9 cellular contexts compared by ENCODE assay signal in the genomic region with DNA sequence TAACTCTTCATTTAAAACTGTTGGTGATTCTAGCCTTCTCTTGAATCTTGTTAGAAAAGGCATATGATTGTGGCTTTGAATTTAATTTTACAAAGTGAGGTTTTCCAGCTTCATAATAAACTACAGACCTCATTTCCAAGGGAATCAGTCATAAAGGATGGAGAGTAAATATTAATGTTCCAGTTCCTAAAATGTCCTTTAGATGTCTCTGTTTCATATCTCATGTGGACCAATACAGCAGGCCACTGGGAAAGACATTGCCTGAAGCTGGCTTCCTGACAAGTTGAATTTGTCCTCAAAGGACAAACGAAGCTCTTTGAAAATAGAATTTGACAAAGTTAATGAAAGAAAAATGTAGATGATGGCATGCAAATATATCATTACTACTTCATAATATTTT.
DNase-seq lines count a peak whose midpoint lies in the region; ATAC-seq and TF ChIP-seq lines count a peak whose summit lies in the region.
"Had no signal": no experiment of that assay in that cellular context is flagged by ENCODE, and none has a peak within 500 bp of the region (broad histone marks: within the 10 kb centered on the region; RNA-seq: fewer than 3 reads in every experiment).

No MANE protein-coding gene starts in this region.

- H3K27ac Mint-ChIP-seq in neural crest cell (ENCODE audit: unreplicated experiment) = no peak overlapping the region
- H3K27ac Mint-ChIP-seq: immature natural killer cell had no signal

- no peaks in the 10 kb centered on the region for H4K20me1 ChIP-seq in DOHH2 (ENCODE audit: control insufficient read depth, insufficient read depth, low read depth, low read length)

- DNase-seq in OCI-M1 (lab: John Stamatoyannopoulos, UW) = peak; percentile 83
- DNase-seq in epithelial cell of proximal tubule (ENCODE audit: low read depth) = no peak
- no peak for DNase-seq in neural crest cell (ENCODE audit: low read depth, low spot score)
- no peak for DNase-seq in activated CD8-positive, alpha-beta memory T cell treated with anti-CD3 and anti-CD28 coated beads, Interleukin-2, amount 50 U/mL, for 48 hours
- no peak for DNase-seq in stimulated activated CD4-positive, alpha-beta T cell treated with anti-CD3 and anti-CD28 coated beads, Interleukin-15, amount 100 ng/mL, for 24 hours

- H3F3A ChIP-seq in DOHH2 (ENCODE audit: control insufficient read depth, insufficient read depth) = no peaks in the 10 kb centered on the region

- H3K4me1 ChIP-seq in DOHH2 (ENCODE audit: control insufficient read depth, low read length) = no peaks in the 10 kb centered on the region

- H3K9me2 ChIP-seq in DOHH2 (replicated peaks; ENCODE audit: control insufficient read depth, low read length) = no peaks in the 10 kb centered on the region

- H3K4me3 ChIP-seq in DOHH2 (ENCODE audit: low read length) (no peak overlapping the region), epithelial cell of proximal tubule (ENCODE audit: low read depth, low read length) (no peak overlapping the region)

- H3K27me3 Mint-ChIP-seq in neural crest cell (ENCODE audit: low read depth) = no peaks in the 10 kb centered on the region

- H3K79me2 ChIP-seq in DOHH2 (ENCODE audit: control insufficient read depth, low read length) = no peaks in the 10 kb centered on the region

- 0 out of 2 replicates have a peak, but pooled peaks cover under 1% of the 10 kb centered on the region for H3K27me3 ChIP-seq in DOHH2 (ENCODE audit: control insufficient read depth, low read length)

- H3K4me2 ChIP-seq in DOHH2 (ENCODE audit: low read length) = no peak overlapping the region

- ATAC-seq in HG02870 (IDR thresholded peaks at IDR 0.05; ENCODE audit: unreplicated experiment) (peak; percentile 50), HG03457 (IDR thresholded peaks at IDR 0.05; ENCODE audit: unreplicated experiment) (no peak)

- no peaks in the 10 kb centered on the region for H3K36me3 ChIP-seq in DOHH2 (ENCODE audit: control insufficient read depth, low read length)

- no peak overlapping the region for H3K4me3 Mint-ChIP-seq in neural crest cell
- H3K4me3 Mint-ChIP-seq: immature natural killer cell had no signal

- no peaks in the 10 kb centered on the region for H3K9me3 ChIP-seq in DOHH2 (ENCODE audit: control insufficient read depth, insufficient read depth, low read length)

- TF ChIP-seq CTCF in DOHH2 (IDR thresholded peaks at IDR 0.05; ENCODE audit: low read depth, low read length, poor library complexity, severe bottlenecking) (peak; percentile 51), epithelial cell of proximal tubule (conservative IDR thresholded peaks at IDR 0.05; ENCODE audit: low read depth, low read length) (peak; percentile 62), neural crest cell (conservative IDR thresholded peaks at IDR 0.05) (peak; percentile 67)

- no peak overlapping the region for H3K27ac ChIP-seq in DOHH2 (ENCODE audit: low read depth, low read length)

- no peaks in the 10 kb centered on the region for H3K36me3 Mint-ChIP-seq in neural crest cell (ENCODE audit: low read depth)

- peaks cover 3% of the 10 kb centered on the region for H3K4me1 Mint-ChIP-seq in neural crest cell
- H3K4me1 Mint-ChIP-seq: immature natural killer cell had no signal

- H3K9me3 Mint-ChIP-seq in neural crest cell = no peaks in the 10 kb centered on the region
- H3K9me3 Mint-ChIP-seq: immature natural killer cell had no signal
